ENCODE assay signal across 1 cellular context in the genomic region with DNA sequence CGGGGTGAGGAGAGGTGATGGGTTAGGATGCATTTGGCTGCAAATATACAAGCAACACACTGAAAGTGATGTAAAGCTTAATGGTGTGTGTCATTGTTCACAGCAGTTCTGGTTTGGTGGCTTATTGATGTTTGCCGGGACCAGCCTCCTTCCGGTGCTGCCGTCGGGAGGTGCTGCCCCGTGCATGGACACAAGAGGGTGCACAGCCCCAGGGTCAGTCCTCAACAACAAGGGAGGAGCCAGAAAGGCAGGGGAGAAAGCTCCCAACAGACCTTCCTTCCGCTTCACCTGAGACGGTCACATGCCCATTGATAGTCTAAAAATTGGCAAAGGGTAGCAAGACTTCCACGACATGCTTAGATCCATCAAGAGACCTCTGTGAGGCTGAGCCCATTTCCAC.
TF ChIP-seq lines count a peak whose summit lies in the region.

No MANE protein-coding gene starts in this region.

TF ChIP-seq in H1, 55 proteins besides CTCF, POLR2A, EP300 and RAD21 (continued from another document):
- TF ChIP-seq USF2 (IDR thresholded peaks at IDR 0.05; ENCODE audit: low read length), result peak; percentile 45; the same call in 1 of the 2 replicates
